ENCODE assay signal across 2 cellular contexts in genomic region chr15:42408178-42408577, GRCh38.
TF ChIP-seq lines count a peak whose summit lies in the region.

No MANE protein-coding gene starts in this region.

TF ChIP-seq in SK-N-SH treated with all-trans-retinoic acid at 6 μM for 48 hours, 23 proteins besides CTCF, POLR2A, EP300 and RAD21:
- TF ChIP-seq CSRNP3 (CRISPR knock-in tag; IDR thresholded peaks at IDR 0.05): no peak
- TF ChIP-seq TOX (CRISPR knock-in tag; IDR thresholded peaks at IDR 0.05; ENCODE audit: borderline replicate concordance): no peak
- TF ChIP-seq ISL1 (CRISPR knock-in tag; IDR thresholded peaks at IDR 0.05): no peak
- TF ChIP-seq TSHZ2 (CRISPR knock-in tag; IDR thresholded peaks at IDR 0.05): no peak
- TF ChIP-seq PATZ1 (CRISPR knock-in tag; IDR thresholded peaks at IDR 0.05; ENCODE audit: borderline replicate concordance): no peak
- TF ChIP-seq ZC3H10 (CRISPR knock-in tag; IDR thresholded peaks at IDR 0.05): no peak
- TF ChIP-seq POU6F1 (CRISPR knock-in tag; IDR thresholded peaks at IDR 0.05; ENCODE audit: borderline replicate concordance, low read depth): no peak
- no peak for TF ChIP-seq SNAI2 (CRISPR knock-in tag; IDR thresholded peaks at IDR 0.05)
- TF ChIP-seq ZFP3 (CRISPR knock-in tag; IDR thresholded peaks at IDR 0.05): no peak
- no peak for TF ChIP-seq TCF4 (CRISPR knock-in tag; IDR thresholded peaks at IDR 0.05; ENCODE audit: borderline replicate concordance)
- TF ChIP-seq CREB5 (CRISPR knock-in tag; IDR thresholded peaks at IDR 0.05; ENCODE audit: low read depth): no peak
- no peak for TF ChIP-seq ZFP30 (CRISPR knock-in tag; IDR thresholded peaks at IDR 0.05)
- no peak for TF ChIP-seq CSDC2 (CRISPR knock-in tag; IDR thresholded peaks at IDR 0.05)
- no peak for TF ChIP-seq ZNF565 (CRISPR knock-in tag; conservative IDR thresholded peaks at IDR 0.05; ENCODE audit: low read depth)
- no peak for TF ChIP-seq RARB (CRISPR knock-in tag; IDR thresholded peaks at IDR 0.05)
- no peak for TF ChIP-seq ZNF70 (CRISPR knock-in tag; IDR thresholded peaks at IDR 0.05)
- no peak for TF ChIP-seq GLIS3 (CRISPR knock-in tag; IDR thresholded peaks at IDR 0.05)
- no peak for TF ChIP-seq ZNF8 (CRISPR knock-in tag; IDR thresholded peaks at IDR 0.05)
TF ChIP-seq in SK-N-SH treated with all-trans-retinoic acid at 6 μM for 48 hours: peak in this region for 0.

TF ChIP-seq in SK-N-SH, 30 proteins besides CTCF, POLR2A, EP300 and RAD21 (continued from another document):
- no peak for TF ChIP-seq PBX3 (IDR thresholded peaks at IDR 0.05)
- no peak for TF ChIP-seq TEAD4 (IDR thresholded peaks at IDR 0.05; ENCODE audit: borderline replicate concordance, insufficient read depth)
- TF ChIP-seq EZH2phosphoT487 (IDR thresholded peaks at IDR 0.05; ENCODE audit: borderline replicate concordance, low read depth): no peak
- TF ChIP-seq GATA2 (CRISPR knock-in tag; IDR thresholded peaks at IDR 0.05): no peak
- TF ChIP-seq USF2 (IDR thresholded peaks at IDR 0.05; ENCODE audit: borderline replicate concordance, low read depth, low read length): no peak
- no peak for TF ChIP-seq ZBTB33 (IDR thresholded peaks at IDR 0.05; ENCODE audit: borderline replicate concordance, low read depth)
- TF ChIP-seq RXRA (IDR thresholded peaks at IDR 0.05; ENCODE audit: borderline replicate concordance, low read depth): no peak
- no peak for TF ChIP-seq IRF3 (IDR thresholded peaks at IDR 0.05; ENCODE audit: low read depth, low read length)
- no peak for TF ChIP-seq FOXJ3 (CRISPR knock-in tag; IDR thresholded peaks at IDR 0.05)
- no peak for TF ChIP-seq FOSL2 (IDR thresholded peaks at IDR 0.05; ENCODE audit: borderline replicate concordance, low read depth)
- TF ChIP-seq NRF1 (IDR thresholded peaks at IDR 0.05; ENCODE audit: low read depth, low read length): no peak
- no peak for TF ChIP-seq POLR2AphosphoS5 (IDR thresholded peaks at IDR 0.05; ENCODE audit: low read depth, low read length)
- TF ChIP-seq MAX (IDR thresholded peaks at IDR 0.05; ENCODE audit: low read depth): no peak
- no peak for TF ChIP-seq TAF1 (IDR thresholded peaks at IDR 0.05; ENCODE audit: borderline replicate concordance, low read depth, low read length)
- TF ChIP-seq FOXM1 (IDR thresholded peaks at IDR 0.05; ENCODE audit: low read depth): no peak
- no peak for TF ChIP-seq MEF2A (IDR thresholded peaks at IDR 0.05; ENCODE audit: borderline replicate concordance, low read depth)
- no peak for TF ChIP-seq TCF12 (IDR thresholded peaks at IDR 0.05)
- no peak for TF ChIP-seq CHD2 (IDR thresholded peaks at IDR 0.05; ENCODE audit: low read length, partially characterized antibody)
